1 cellular context compared by ENCODE assay signal in the genomic region with DNA sequence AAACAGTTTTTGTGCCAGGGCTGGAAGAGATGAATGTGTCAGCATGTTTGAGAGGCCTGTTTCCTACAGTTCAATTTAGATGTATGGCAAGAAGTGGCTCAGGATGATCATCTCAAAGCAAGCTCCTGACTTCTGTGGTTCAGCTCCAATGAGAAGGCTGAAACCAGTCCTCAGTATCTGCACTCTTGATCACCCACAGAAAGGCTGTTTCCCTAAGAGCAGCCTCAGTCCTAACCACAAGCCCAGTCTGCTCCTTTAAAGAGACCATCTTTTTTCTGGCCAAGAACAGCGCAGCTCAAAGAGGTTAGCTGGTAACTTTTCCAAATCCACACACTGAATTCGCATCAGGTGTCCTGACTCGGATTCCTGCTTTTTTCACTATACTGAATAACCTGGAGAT.
TF ChIP-seq lines count a peak whose summit lies in the region.

No MANE protein-coding gene starts in this region.

TF ChIP-seq in WTC11, 78 proteins besides CTCF, POLR2A, EP300 and RAD21 (continued from another document):
- TF ChIP-seq MAX (CRISPR knock-in tag; IDR thresholded peaks at IDR 0.05) (no peak), SP1 (CRISPR knock-in tag; conservative IDR thresholded peaks at IDR 0.05) (no peak), PRDM15 (CRISPR knock-in tag; IDR thresholded peaks at IDR 0.05) (no peak), IRF2 (CRISPR knock-in tag; IDR thresholded peaks at IDR 0.05; ENCODE audit: borderline replicate concordance, low read depth) (no peak)
TF ChIP-seq in WTC11: peak in this region for 0.
